Comparison of ENCODE assay signal across 1 cellular context in the genomic region with DNA sequence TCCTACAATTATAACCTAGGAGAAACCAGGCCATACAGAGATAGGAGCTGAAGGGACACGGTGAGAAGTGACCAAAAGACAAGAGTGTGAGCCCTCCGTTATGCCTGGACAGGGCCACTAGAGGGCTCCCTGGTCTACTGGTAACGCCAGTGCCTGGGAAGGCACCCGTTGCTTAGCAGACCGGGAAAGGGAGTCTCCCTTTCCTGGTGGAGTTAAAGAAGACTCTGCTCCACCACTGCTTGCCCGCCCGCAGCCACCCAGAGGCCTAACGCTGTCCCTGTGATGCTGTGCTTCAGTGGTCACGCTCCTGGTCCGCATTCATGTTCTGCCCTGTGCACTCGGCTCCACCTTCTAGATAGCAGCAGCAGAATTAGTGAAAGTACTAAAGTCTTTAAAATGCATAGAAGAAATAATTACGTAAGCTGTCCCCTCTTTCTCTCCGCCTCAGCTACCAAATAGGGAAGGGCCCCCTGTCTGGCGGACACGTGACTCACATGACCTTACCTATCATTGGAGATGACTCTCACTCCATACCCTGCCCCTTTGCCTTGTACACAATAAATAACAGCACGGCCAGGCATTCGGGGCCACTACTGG.
A peak's percentile ranks its signal among the peaks of the same experiment; 100 is the strongest.
TF ChIP-seq lines count a peak whose summit lies in the region.

No MANE protein-coding gene starts in this region.

TF ChIP-seq in HepG2, 621 proteins besides CTCF, POLR2A, EP300 and RAD21 (continued from another document and continues in another):
- TF ChIP-seq, protein P1, sequence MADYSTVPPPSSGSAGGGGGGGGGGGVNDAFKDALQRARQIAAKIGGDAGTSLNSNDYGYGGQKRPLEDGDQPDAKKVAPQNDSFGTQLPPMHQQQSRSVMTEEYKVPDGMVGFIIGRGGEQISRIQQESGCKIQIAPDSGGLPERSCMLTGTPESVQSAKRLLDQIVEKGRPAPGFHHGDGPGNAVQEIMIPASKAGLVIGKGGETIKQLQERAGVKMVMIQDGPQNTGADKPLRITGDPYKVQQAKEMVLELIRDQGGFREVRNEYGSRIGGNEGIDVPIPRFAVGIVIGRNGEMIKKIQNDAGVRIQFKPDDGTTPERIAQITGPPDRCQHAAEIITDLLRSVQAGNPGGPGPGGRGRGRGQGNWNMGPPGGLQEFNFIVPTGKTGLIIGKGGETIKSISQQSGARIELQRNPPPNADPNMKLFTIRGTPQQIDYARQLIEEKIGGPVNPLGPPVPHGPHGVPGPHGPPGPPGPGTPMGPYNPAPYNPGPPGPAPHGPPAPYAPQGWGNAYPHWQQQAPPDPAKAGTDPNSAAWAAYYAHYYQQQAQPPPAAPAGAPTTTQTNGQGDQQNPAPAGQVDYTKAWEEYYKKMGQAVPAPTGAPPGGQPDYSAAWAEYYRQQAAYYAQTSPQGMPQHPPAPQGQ (CRISPR knock-in tag; IDR thresholded peaks at IDR 0.05; ENCODE audit: borderline replicate concordance): no peak
- TF ChIP-seq SMC3 (IDR thresholded peaks at IDR 0.05; ENCODE audit: low read length) (peak; percentile 88), ATF1 (CRISPR knock-in tag; IDR thresholded peaks at IDR 0.05) (no peak), MZF1 (CRISPR knock-in tag; IDR thresholded peaks at IDR 0.05; ENCODE audit: borderline replicate concordance) (no peak), HMGA1 (CRISPR knock-in tag; conservative IDR thresholded peaks at IDR 0.05) (no peak), SAFB2 (CRISPR knock-in tag; IDR thresholded peaks at IDR 0.05; ENCODE audit: borderline replicate concordance, low read depth) (no peak), ZNF782 (CRISPR knock-in tag; IDR thresholded peaks at IDR 0.05; ENCODE audit: borderline replicate concordance) (no peak), ETV5 (CRISPR knock-in tag; IDR thresholded peaks at IDR 0.05; ENCODE audit: borderline replicate concordance) (no peak), SP1 (IDR thresholded peaks at IDR 0.05) (no peak), SP1 (CRISPR knock-in tag; IDR thresholded peaks at IDR 0.05) (no peak), SALL2 (CRISPR knock-in tag; IDR thresholded peaks at IDR 0.05) (no peak), KAT2B (IDR thresholded peaks at IDR 0.05; ENCODE audit: borderline replicate concordance, low read depth, low read length) (no peak), HDAC2 (CRISPR knock-in tag; IDR thresholded peaks at IDR 0.05) (0 out of 2 replicates have a peak, but pooled peaks have one; percentile 27), ZFP90 (CRISPR knock-in tag; IDR thresholded peaks at IDR 0.05; ENCODE audit: borderline replicate concordance) (no peak), NPAS2 (CRISPR knock-in tag; IDR thresholded peaks at IDR 0.05; ENCODE audit: borderline replicate concordance) (no peak), CBX1 (IDR thresholded peaks at IDR 0.05; ENCODE audit: low read depth) (no peak), CHD2 (IDR thresholded peaks at IDR 0.05; ENCODE audit: low read depth, low read length) (no peak), ERF (CRISPR knock-in tag; IDR thresholded peaks at IDR 0.05) (peak; percentile 56; the same call in 1 of the 2 replicates), WIZ (CRISPR knock-in tag; IDR thresholded peaks at IDR 0.05) (no peak), SKI (IDR thresholded peaks at IDR 0.05; ENCODE audit: partially characterized antibody) (no peak), ZMYM2 (CRISPR knock-in tag; IDR thresholded peaks at IDR 0.05) (no peak), GABPB1 (CRISPR knock-in tag; IDR thresholded peaks at IDR 0.05) (no peak; the same call in 1 of the 2 replicates), SPEN (CRISPR knock-in tag; IDR thresholded peaks at IDR 0.05; ENCODE audit: low read depth) (no peak), MTA1 (CRISPR knock-in tag; IDR thresholded peaks at IDR 0.05; ENCODE audit: borderline replicate concordance) (no peak), KLF16 (CRISPR knock-in tag; IDR thresholded peaks at IDR 0.05) (peak in 1 of 2 experiments; percentile 63; a peak in 1 of 4 replicates), CEBPB (IDR thresholded peaks at IDR 0.05; ENCODE audit: borderline replicate concordance, low read depth, low read length) (no peak), BRCA1 (CRISPR knock-in tag; IDR thresholded peaks at IDR 0.05) (no peak), KDM5A (IDR thresholded peaks at IDR 0.05; ENCODE audit: borderline replicate concordance, low read length) (no peak), ZNF816 (CRISPR knock-in tag; IDR thresholded peaks at IDR 0.05; ENCODE audit: borderline replicate concordance) (no peak), BRD4 (CRISPR knock-in tag; IDR thresholded peaks at IDR 0.05) (no peak), TOE1 (CRISPR knock-in tag; IDR thresholded peaks at IDR 0.05) (no peak), DR1 (CRISPR knock-in tag; IDR thresholded peaks at IDR 0.05) (no peak), ZNF317 (CRISPR knock-in tag; IDR thresholded peaks at IDR 0.05) (no peak), TCF7 (IDR thresholded peaks at IDR 0.05; ENCODE audit: low read depth) (no peak)
- TF ChIP-seq, protein P2, sequence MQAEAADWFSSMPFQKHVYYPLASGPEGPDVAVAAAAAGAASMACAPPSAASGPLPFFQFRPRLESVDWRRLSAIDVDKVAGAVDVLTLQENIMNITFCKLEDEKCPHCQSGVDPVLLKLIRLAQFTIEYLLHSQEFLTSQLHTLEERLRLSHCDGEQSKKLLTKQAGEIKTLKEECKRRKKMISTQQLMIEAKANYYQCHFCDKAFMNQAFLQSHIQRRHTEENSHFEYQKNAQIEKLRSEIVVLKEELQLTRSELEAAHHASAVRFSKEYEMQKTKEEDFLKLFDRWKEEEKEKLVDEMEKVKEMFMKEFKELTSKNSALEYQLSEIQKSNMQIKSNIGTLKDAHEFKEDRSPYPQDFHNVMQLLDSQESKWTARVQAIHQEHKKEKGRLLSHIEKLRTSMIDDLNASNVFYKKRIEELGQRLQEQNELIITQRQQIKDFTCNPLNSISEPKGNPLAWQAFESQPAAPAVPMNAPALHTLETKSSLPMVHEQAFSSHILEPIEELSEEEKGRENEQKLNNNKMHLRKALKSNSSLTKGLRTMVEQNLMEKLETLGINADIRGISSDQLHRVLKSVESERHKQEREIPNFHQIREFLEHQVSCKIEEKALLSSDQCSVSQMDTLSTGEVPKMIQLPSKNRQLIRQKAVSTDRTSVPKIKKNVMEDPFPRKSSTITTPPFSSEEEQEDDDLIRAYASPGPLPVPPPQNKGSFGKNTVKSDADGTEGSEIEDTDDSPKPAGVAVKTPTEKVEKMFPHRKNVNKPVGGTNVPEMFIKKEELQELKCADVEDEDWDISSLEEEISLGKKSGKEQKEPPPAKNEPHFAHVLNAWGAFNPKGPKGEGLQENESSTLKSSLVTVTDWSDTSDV (CRISPR knock-in tag; IDR thresholded peaks at IDR 0.05): no peak
- TF ChIP-seq, protein P3, sequence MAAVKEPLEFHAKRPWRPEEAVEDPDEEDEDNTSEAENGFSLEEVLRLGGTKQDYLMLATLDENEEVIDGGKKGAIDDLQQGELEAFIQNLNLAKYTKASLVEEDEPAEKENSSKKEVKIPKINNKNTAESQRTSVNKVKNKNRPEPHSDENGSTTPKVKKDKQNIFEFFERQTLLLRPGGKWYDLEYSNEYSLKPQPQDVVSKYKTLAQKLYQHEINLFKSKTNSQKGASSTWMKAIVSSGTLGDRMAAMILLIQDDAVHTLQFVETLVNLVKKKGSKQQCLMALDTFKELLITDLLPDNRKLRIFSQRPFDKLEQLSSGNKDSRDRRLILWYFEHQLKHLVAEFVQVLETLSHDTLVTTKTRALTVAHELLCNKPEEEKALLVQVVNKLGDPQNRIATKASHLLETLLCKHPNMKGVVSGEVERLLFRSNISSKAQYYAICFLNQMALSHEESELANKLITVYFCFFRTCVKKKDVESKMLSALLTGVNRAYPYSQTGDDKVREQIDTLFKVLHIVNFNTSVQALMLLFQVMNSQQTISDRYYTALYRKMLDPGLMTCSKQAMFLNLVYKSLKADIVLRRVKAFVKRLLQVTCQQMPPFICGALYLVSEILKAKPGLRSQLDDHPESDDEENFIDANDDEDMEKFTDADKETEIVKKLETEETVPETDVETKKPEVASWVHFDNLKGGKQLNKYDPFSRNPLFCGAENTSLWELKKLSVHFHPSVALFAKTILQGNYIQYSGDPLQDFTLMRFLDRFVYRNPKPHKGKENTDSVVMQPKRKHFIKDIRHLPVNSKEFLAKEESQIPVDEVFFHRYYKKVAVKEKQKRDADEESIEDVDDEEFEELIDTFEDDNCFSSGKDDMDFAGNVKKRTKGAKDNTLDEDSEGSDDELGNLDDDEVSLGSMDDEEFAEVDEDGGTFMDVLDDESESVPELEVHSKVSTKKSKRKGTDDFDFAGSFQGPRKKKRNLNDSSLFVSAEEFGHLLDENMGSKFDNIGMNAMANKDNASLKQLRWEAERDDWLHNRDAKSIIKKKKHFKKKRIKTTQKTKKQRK (IDR thresholded peaks at IDR 0.05; ENCODE audit: low read length): no peak
- TF ChIP-seq, protein P4, sequence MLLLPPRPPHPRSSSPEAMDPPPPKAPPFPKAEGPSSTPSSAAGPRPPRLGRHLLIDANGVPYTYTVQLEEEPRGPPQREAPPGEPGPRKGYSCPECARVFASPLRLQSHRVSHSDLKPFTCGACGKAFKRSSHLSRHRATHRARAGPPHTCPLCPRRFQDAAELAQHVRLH (CRISPR knock-in tag; IDR thresholded peaks at IDR 0.05; ENCODE audit: borderline replicate concordance, low read depth): peak; percentile 60; the same call in 1 of the 2 replicates
- TF ChIP-seq, protein P5, sequence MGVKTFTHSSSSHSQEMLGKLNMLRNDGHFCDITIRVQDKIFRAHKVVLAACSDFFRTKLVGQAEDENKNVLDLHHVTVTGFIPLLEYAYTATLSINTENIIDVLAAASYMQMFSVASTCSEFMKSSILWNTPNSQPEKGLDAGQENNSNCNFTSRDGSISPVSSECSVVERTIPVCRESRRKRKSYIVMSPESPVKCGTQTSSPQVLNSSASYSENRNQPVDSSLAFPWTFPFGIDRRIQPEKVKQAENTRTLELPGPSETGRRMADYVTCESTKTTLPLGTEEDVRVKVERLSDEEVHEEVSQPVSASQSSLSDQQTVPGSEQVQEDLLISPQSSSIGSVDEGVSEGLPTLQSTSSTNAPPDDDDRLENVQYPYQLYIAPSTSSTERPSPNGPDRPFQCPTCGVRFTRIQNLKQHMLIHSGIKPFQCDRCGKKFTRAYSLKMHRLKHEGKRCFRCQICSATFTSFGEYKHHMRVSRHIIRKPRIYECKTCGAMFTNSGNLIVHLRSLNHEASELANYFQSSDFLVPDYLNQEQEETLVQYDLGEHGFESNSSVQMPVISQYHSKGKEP (CRISPR knock-in tag; IDR thresholded peaks at IDR 0.05): no peak
- TF ChIP-seq, protein P6, sequence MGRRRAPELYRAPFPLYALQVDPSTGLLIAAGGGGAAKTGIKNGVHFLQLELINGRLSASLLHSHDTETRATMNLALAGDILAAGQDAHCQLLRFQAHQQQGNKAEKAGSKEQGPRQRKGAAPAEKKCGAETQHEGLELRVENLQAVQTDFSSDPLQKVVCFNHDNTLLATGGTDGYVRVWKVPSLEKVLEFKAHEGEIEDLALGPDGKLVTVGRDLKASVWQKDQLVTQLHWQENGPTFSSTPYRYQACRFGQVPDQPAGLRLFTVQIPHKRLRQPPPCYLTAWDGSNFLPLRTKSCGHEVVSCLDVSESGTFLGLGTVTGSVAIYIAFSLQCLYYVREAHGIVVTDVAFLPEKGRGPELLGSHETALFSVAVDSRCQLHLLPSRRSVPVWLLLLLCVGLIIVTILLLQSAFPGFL (CRISPR knock-in tag; IDR thresholded peaks at IDR 0.05): no peak
- TF ChIP-seq, protein P7, sequence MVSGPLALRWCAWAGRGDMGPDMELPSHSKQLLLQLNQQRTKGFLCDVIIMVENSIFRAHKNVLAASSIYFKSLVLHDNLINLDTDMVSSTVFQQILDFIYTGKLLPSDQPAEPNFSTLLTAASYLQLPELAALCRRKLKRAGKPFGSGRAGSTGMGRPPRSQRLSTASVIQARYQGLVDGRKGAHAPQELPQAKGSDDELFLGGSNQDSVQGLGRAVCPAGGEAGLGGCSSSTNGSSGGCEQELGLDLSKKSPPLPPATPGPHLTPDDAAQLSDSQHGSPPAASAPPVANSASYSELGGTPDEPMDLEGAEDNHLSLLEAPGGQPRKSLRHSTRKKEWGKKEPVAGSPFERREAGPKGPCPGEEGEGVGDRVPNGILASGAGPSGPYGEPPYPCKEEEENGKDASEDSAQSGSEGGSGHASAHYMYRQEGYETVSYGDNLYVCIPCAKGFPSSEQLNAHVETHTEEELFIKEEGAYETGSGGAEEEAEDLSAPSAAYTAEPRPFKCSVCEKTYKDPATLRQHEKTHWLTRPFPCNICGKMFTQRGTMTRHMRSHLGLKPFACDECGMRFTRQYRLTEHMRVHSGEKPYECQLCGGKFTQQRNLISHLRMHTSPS (CRISPR knock-in tag; IDR thresholded peaks at IDR 0.05; ENCODE audit: low read depth): no peak
- TF ChIP-seq, protein P8, sequence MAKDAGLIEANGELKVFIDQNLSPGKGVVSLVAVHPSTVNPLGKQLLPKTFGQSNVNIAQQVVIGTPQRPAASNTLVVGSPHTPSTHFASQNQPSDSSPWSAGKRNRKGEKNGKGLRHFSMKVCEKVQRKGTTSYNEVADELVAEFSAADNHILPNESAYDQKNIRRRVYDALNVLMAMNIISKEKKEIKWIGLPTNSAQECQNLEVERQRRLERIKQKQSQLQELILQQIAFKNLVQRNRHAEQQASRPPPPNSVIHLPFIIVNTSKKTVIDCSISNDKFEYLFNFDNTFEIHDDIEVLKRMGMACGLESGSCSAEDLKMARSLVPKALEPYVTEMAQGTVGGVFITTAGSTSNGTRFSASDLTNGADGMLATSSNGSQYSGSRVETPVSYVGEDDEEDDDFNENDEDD (CRISPR knock-in tag; IDR thresholded peaks at IDR 0.05; ENCODE audit: borderline replicate concordance): no peak
- TF ChIP-seq, protein P9, sequence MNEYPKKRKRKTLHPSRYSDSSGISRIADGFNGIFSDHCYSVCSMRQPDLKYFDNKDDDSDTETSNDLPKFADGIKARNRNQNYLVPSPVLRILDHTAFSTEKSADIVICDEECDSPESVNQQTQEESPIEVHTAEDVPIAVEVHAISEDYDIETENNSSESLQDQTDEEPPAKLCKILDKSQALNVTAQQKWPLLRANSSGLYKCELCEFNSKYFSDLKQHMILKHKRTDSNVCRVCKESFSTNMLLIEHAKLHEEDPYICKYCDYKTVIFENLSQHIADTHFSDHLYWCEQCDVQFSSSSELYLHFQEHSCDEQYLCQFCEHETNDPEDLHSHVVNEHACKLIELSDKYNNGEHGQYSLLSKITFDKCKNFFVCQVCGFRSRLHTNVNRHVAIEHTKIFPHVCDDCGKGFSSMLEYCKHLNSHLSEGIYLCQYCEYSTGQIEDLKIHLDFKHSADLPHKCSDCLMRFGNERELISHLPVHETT (CRISPR knock-in tag; conservative IDR thresholded peaks at IDR 0.05): no peak
- TF ChIP-seq, protein P10, sequence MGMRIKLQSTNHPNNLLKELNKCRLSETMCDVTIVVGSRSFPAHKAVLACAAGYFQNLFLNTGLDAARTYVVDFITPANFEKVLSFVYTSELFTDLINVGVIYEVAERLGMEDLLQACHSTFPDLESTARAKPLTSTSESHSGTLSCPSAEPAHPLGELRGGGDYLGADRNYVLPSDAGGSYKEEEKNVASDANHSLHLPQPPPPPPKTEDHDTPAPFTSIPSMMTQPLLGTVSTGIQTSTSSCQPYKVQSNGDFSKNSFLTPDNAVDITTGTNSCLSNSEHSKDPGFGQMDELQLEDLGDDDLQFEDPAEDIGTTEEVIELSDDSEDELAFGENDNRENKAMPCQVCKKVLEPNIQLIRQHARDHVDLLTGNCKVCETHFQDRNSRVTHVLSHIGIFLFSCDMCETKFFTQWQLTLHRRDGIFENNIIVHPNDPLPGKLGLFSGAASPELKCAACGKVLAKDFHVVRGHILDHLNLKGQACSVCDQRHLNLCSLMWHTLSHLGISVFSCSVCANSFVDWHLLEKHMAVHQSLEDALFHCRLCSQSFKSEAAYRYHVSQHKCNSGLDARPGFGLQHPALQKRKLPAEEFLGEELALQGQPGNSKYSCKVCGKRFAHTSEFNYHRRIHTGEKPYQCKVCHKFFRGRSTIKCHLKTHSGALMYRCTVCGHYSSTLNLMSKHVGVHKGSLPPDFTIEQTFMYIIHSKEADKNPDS (CRISPR knock-in tag; IDR thresholded peaks at IDR 0.05): no peak
